In genomic region chr2:26763019-26763418, GRCh38 we compare ENCODE assay signal across 15 cellular contexts. TPM values are rescaled to one million over a fixed set of nuclear protein-coding genes. Genes with fewer than 3 reads are reported as not detected.
DNase-seq lines count a peak whose midpoint lies in the region; ATAC-seq and TF ChIP-seq lines count a peak whose summit lies in the region.
"Had no signal": no experiment of that assay in that cellular context is flagged by ENCODE, and none has a peak within 500 bp of the region (broad histone marks: within the 10 kb centered on the region; RNA-seq: fewer than 3 reads in every experiment).

No MANE protein-coding gene starts in this region.

- H3K36me3 Mint-ChIP-seq in activated CD4-positive, alpha-beta T cell treated with anti-CD3 and anti-CD28 coated beads for 36 hours (ENCODE audit: low read depth), result peaks cover 1% of the 10 kb centered on the region
- H3K36me3 Mint-ChIP-seq in H9 (ENCODE audit: insufficient read depth in 1 of 3, low read depth in 3 of 3) (no peaks in the 10 kb centered on the region), natural killer cell (no peaks in the 10 kb centered on the region)
- peaks cover 1% of the 10 kb centered on the region for H3K36me3 Mint-ChIP-seq in activated naive CD8-positive, alpha-beta T cell treated with anti-CD3 and anti-CD28 coated beads, Interleukin-2, amount 10 ng/mL, durations not matched to agents 7 days and 5 days

- H4K20me1 ChIP-seq in H9 (ENCODE audit: control insufficient read depth, insufficient read depth, insufficient read length), result no peaks in the 10 kb centered on the region

- ATAC-seq in activated CD4-positive, alpha-beta T cell treated with anti-CD3 and anti-CD28 coated beads for 36 hours, result no peak
- ATAC-seq in activated naive CD8-positive, alpha-beta T cell treated with anti-CD3 and anti-CD28 coated beads, Interleukin-2, amount 10 ng/mL, durations not matched to agents 7 days and 5 days (ENCODE audit: low read depth), result no peak
- ATAC-seq in natural killer cell (no peak), HG03159 (IDR thresholded peaks at IDR 0.05; ENCODE audit: unreplicated experiment) (no peak), GM21737 (IDR thresholded peaks at IDR 0.05; ENCODE audit: unreplicated experiment) (no peak)

- H3K27me3 ChIP-seq in H9 (ENCODE audit: insufficient read depth, low read length) (no peaks in the 10 kb centered on the region), spleen (replicated peaks in 1 of 7) (no peaks in the 10 kb centered on the region)
- H3K27me3 ChIP-seq: ascending aorta had no signal

- H3K27me3 Mint-ChIP-seq in activated CD4-positive, alpha-beta T cell treated with anti-CD3 and anti-CD28 coated beads for 36 hours, result no peaks in the 10 kb centered on the region
- H3K27me3 Mint-ChIP-seq in H9 (ENCODE audit: low read depth) (peaks cover 12% of the 10 kb centered on the region), natural killer cell (ENCODE audit: low read depth in 2 of 2) (no peaks in the 10 kb centered on the region)
- H3K27me3 Mint-ChIP-seq in activated naive CD8-positive, alpha-beta T cell treated with anti-CD3 and anti-CD28 coated beads, Interleukin-2, amount 10 ng/mL, durations not matched to agents 7 days and 5 days, result peaks cover 5% of the 10 kb centered on the region

- peaks cover 4% of the 10 kb centered on the region for H3K23me2 ChIP-seq in H9 (ENCODE audit: insufficient read length, low read depth, low read length, poor library complexity, severe bottlenecking)

- no peaks in the 10 kb centered on the region for H3K79me1 ChIP-seq in H9 (ENCODE audit: insufficient read depth, low read depth, low read length, poor library complexity, severe bottlenecking)

- peak overlapping the region; percentile 85 for H3K4me3 Mint-ChIP-seq in activated CD4-positive, alpha-beta T cell treated with anti-CD3 and anti-CD28 coated beads for 36 hours
- H3K4me3 Mint-ChIP-seq in H9 (peak overlapping the region; percentile 83 to 86; a peak in 3 of 5 replicates), natural killer cell (peak overlapping the region; percentile 97)
- H3K4me3 Mint-ChIP-seq in activated naive CD8-positive, alpha-beta T cell treated with anti-CD3 and anti-CD28 coated beads, Interleukin-2, amount 10 ng/mL, durations not matched to agents 7 days and 5 days, result peak overlapping the region; percentile 95

- no peak for TF ChIP-seq CTCF in H9 (conservative IDR thresholded peaks at IDR 0.05)
- no peak for TF ChIP-seq CTCF in natural killer cell (IDR thresholded peaks at IDR 0.05)
- no peak for TF ChIP-seq CTCF in spleen (IDR thresholded peaks at IDR 0.05 in 8 of 11, conservative IDR thresholded peaks at IDR 0.05 in 3 of 11)

- no peak overlapping the region for H2BK5ac ChIP-seq in H9 (ENCODE audit: insufficient read length, low read length)

- H3K23ac ChIP-seq in H9 (ENCODE audit: insufficient read length, low read depth, low read length), result no peak overlapping the region

- no peak overlapping the region for H4K8ac ChIP-seq in H9 (replicated peaks; ENCODE audit: insufficient read length, low read depth, low read length)

- H3K36me3 ChIP-seq in spleen, result peaks cover 0 to 20% (median 0%) of the 10 kb centered on the region in 6 donors
- H3K36me3 ChIP-seq: ascending aorta had no signal

- H2BK15ac ChIP-seq in H9 (ENCODE audit: low read depth, low read length), result no peak overlapping the region

- H3K9me3 Mint-ChIP-seq in activated CD4-positive, alpha-beta T cell treated with anti-CD3 and anti-CD28 coated beads for 36 hours (ENCODE audit: low read depth), result no peaks in the 10 kb centered on the region
- H3K9me3 Mint-ChIP-seq in H9, result no peaks in the 10 kb centered on the region; a peak in 1 of 5 replicates
- H3K9me3 Mint-ChIP-seq in activated naive CD8-positive, alpha-beta T cell treated with anti-CD3 and anti-CD28 coated beads, Interleukin-2, amount 10 ng/mL, durations not matched to agents 7 days and 5 days, result no peaks in the 10 kb centered on the region
- H3K9me3 Mint-ChIP-seq in natural killer cell, result no peaks in the 10 kb centered on the region

- WGBS in H9 (ENCODE audit: extremely low coverage, insufficient read length, low lambda C conversion rate), result no CpG with 5 or more reads among the region's 10 CpGs
- 92 to 95% (median 94%) methylated on average over 9 to 10 of the region's 10 CpGs for WGBS in spleen, 5 donors

- no peak overlapping the region for H3T11ph ChIP-seq in H9 (ENCODE audit: low read length)

- DNase-seq in activated CD4-positive, alpha-beta T cell treated with anti-CD3 and anti-CD28 coated beads for 36 hours, result no peak
- DNase-seq in activated CD4-positive, alpha-beta T cell treated with anti-CD3 and anti-CD28 coated beads, Interleukin-2, amount 50 U/mL, for 48 hours, result no peak
- no peak for DNase-seq in H9
- no peak for DNase-seq in activated naive CD8-positive, alpha-beta T cell treated with anti-CD3 and anti-CD28 coated beads, Interleukin-2, amount 10 ng/mL, durations not matched to agents 7 days and 5 days
- DNase-seq in natural killer cell, result no peak
- DNase-seq in spleen, result no peak
- DNase-seq: DMS 273 treated with DMSO at 0.1 percent for 48 hours, GM23248, NCI-H187, NCI-H526 treated with DMSO at 0.1 percent for 48 hours, small intestine had no signal

- H2AK5ac ChIP-seq in H9 (ENCODE audit: insufficient read length, low read length), result no peak overlapping the region

- no peak overlapping the region for H3K56ac ChIP-seq in H9 (ENCODE audit: insufficient read length, low read depth, low read length)

- no peak overlapping the region for H3K4ac ChIP-seq in H9 (ENCODE audit: low read depth, low read length)

- peaks cover 31% of the 10 kb centered on the region for H3K4me1 Mint-ChIP-seq in activated CD4-positive, alpha-beta T cell treated with anti-CD3 and anti-CD28 coated beads for 36 hours
- peaks cover 23% of the 10 kb centered on the region in 2 experiments for H3K4me1 Mint-ChIP-seq in H9
- peaks cover 24% of the 10 kb centered on the region for H3K4me1 Mint-ChIP-seq in activated naive CD8-positive, alpha-beta T cell treated with anti-CD3 and anti-CD28 coated beads, Interleukin-2, amount 10 ng/mL, durations not matched to agents 7 days and 5 days
- H3K4me1 Mint-ChIP-seq in natural killer cell, result peaks cover 19 to 32% of the 10 kb centered on the region in 2 donors

- no peak overlapping the region for H3K14ac ChIP-seq in H9 (ENCODE audit: insufficient read depth, low read length)

- H2BK20ac ChIP-seq in H9 (ENCODE audit: low read depth, low read length, poor library complexity, severe bottlenecking), result no peak overlapping the region

- no peak overlapping the region for H2BK12ac ChIP-seq in H9 (ENCODE audit: insufficient read length, low read depth, low read length)

- H3K9ac ChIP-seq in H9 (ENCODE audit: extremely low read depth, insufficient read length, low read length), result no peak overlapping the region

- H2BK120ac ChIP-seq in H9 (ENCODE audit: low read depth, low read length, poor library complexity, severe bottlenecking), result no peak overlapping the region

- H3K4me3 ChIP-seq in spleen, result peak overlapping the region in 1 of 8 donors; percentile 93

- no peaks in the 10 kb centered on the region for H3K79me2 ChIP-seq in H9 (ENCODE audit: insufficient read depth, low read length)

- H3K27ac ChIP-seq in H9 (ENCODE audit: insufficient read length, low read depth, low read length) (no peak overlapping the region), spleen (no peak overlapping the region)
- H3K27ac ChIP-seq: HL-60 had no signal

- POLR2A ChIA-PET in activated CD4-positive, alpha-beta T cell treated with anti-CD3 and anti-CD28 coated beads for 36 hours (lab: Charles Lee), result no interaction called here
- POLR2A ChIA-PET in activated naive CD8-positive, alpha-beta T cell treated with anti-CD3 and anti-CD28 coated beads, Interleukin-2, amount 10 ng/mL, durations not matched to agents 7 days and 5 days (lab: Charles Lee), result interaction anchor here (1.3 kb wide), 1 partner anchor 9 kb away, joined by 3 read pairs; no protein-coding TSS in a partner anchor

- H3K4me1 ChIP-seq in H9 (ENCODE audit: insufficient read depth, low read length) (peaks cover 7% of the 10 kb centered on the region; the same call in 1 of the 2 replicates), spleen (peaks cover 20 to 53% (median 42%) of the 10 kb centered on the region in 6 donors)

- H3K18ac ChIP-seq in H9 (ENCODE audit: insufficient read length, low read depth, low read length), result no peak overlapping the region

- H3K9me3 ChIP-seq in H9 (ENCODE audit: control insufficient read depth, low read depth, low read length) (no peaks in the 10 kb centered on the region), spleen (no peaks in the 10 kb centered on the region)
- H3K9me3 ChIP-seq: ascending aorta had no signal

- CTCF ChIA-PET in activated CD4-positive, alpha-beta T cell treated with anti-CD3 and anti-CD28 coated beads for 36 hours (lab: Charles Lee), result no interaction called here

- H2AFZ ChIP-seq in H9 (ENCODE audit: low read length), result no peak overlapping the region

- intact Hi-C loops in activated CD4-positive, alpha-beta T cell treated with anti-CD3 and anti-CD28 coated beads for 36 hours (cut with DNase I, micrococcal nuclease), result loop anchor here in 1 of 2 experiments (5.0 kb wide), 2 partner anchors 731 to 886 kb away; partner anchors contain the start of genes ASXL2 and RAB10
- intact Hi-C loops in natural killer cell (cut with micrococcal nuclease) (no loop called here), spleen (cut with DNase I; ENCODE audit: low total_unique reads) (no loop called here)

- H3K4me2 ChIP-seq in H9 (ENCODE audit: insufficient read depth, insufficient read length, low read length), result no peak overlapping the region

- no peak overlapping the region for H4K91ac ChIP-seq in H9 (ENCODE audit: insufficient read length, low read depth, low read length)

- TF ChIP-seq POLR2A in spleen (IDR thresholded peaks at IDR 0.05), result no peak

- no peak overlapping the region for H3K27ac Mint-ChIP-seq in activated CD4-positive, alpha-beta T cell treated with anti-CD3 and anti-CD28 coated beads for 36 hours
- H3K27ac Mint-ChIP-seq in H9, result no peak overlapping the region
- no peak overlapping the region for H3K27ac Mint-ChIP-seq in activated naive CD8-positive, alpha-beta T cell treated with anti-CD3 and anti-CD28 coated beads, Interleukin-2, amount 10 ng/mL, durations not matched to agents 7 days and 5 days
- H3K27ac Mint-ChIP-seq in natural killer cell, result peak overlapping the region in 1 of 2 donors; percentile 89

- no peak overlapping the region for H4K5ac ChIP-seq in H9 (ENCODE audit: insufficient read length, low read depth, low read length)

RNA-seq across cellular contexts. Expression of gene SLC35F6, which starts 1.1 kb away (rescaled TPM):
- total RNA-seq in activated CD4-positive, alpha-beta T cell treated with anti-CD3 and anti-CD28 coated beads for 36 hours, result 1 to 10 TPM; 5.0 to 5.6 TPM
- total RNA-seq in H9 (2021) (15.7 and 16.0 TPM in 2 replicates), natural killer cell (10 to 100 TPM; 30.0 to 35.6 (median 30.4) TPM), spleen (10 to 100 TPM; 28.3 to 50.2 (median 40.0) TPM)
- total RNA-seq in activated naive CD8-positive, alpha-beta T cell treated with anti-CD3 and anti-CD28 coated beads, Interleukin-2, amount 10 ng/mL, durations not matched to agents 7 days and 5 days, result 10 to 100 TPM; 19.5 to 19.7 TPM
- polyA plus RNA-seq in spleen, result 10 to 100 TPM in 1 of 3 donors, 1 to 10 TPM in 2; 5.3 to 10.9 (median 7.0) TPM

RNA-seq across cellular contexts. Expression of gene CENPA, which starts 22.8 kb away (rescaled TPM):
- 10 to 100 TPM; 37.0 to 38.0 TPM for total RNA-seq in activated CD4-positive, alpha-beta T cell treated with anti-CD3 and anti-CD28 coated beads for 36 hours
- total RNA-seq in H9 (2021), result 19.3 and 21.4 TPM in 2 replicates
- 10 to 100 TPM; 30.5 to 34.4 TPM for total RNA-seq in activated naive CD8-positive, alpha-beta T cell treated with anti-CD3 and anti-CD28 coated beads, Interleukin-2, amount 10 ng/mL, durations not matched to agents 7 days and 5 days
- total RNA-seq in natural killer cell, result under 1 TPM; 0.38 to 0.52 (median 0.50) TPM
- total RNA-seq in spleen, result 1 to 10 TPM in 6 of 7 donors, not detected in 1; 1.1 to 7.3 (median 4.2) TPM
- 1 to 10 TPM in 2 of 3 donors, under 1 TPM in 1; 0.80 to 5.5 (median 2.5) TPM for polyA plus RNA-seq in spleen
- total RNA-seq: ascending aorta had no signal
